ENCODE assay signal across 8 cellular contexts in the genomic region with DNA sequence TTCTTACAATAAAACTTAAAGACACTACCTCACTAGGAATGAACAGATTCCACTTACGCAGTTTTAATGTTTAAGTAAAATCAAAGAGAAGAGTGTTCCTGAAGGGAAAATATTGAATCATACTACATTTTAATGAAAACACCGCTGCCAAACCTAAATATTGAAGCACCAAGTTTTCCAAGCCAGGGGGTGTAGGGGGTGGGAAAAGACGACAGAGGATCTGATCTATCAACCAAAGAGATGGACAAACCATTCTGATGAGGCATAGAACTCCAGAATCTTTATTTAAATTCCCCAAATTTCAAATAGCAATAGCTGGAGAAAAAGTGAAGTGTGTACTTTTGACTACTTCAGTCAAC. TPM values are rescaled to one million over a fixed set of nuclear protein-coding genes. Genes with fewer than 3 reads are reported as not detected.
DNase-seq lines count a peak whose midpoint lies in the region; ATAC-seq and TF ChIP-seq lines count a peak whose summit lies in the region.

No MANE protein-coding gene starts in this region.

- H3K27me3 ChIP-seq in CD4-positive, alpha-beta memory T cell (ENCODE audit: insufficient read depth, low read length): no peaks in the 10 kb centered on the region
- no peaks in the 10 kb centered on the region for H3K27me3 ChIP-seq in PC-3 (ENCODE audit: low read length)

- peak overlapping the region; percentile 83 for H3K27ac ChIP-seq in CD4-positive, alpha-beta memory T cell (ENCODE audit: low read depth, low read length)
- peak overlapping the region; percentile 76 for H3K27ac ChIP-seq in PC-3 (ENCODE audit: low read length)

- H3K36me3 Mint-ChIP-seq in CD4-positive, alpha-beta memory T cell: peaks cover 8 to 35% of the 10 kb centered on the region in 2 donors
- H3K36me3 Mint-ChIP-seq in osteocyte (ENCODE audit: unreplicated experiment): peaks cover 3% of the 10 kb centered on the region

- CTCF ChIA-PET in CD4-positive, alpha-beta memory T cell (lab: Charles Lee; ENCODE audit: partially characterized antibody): interaction anchor here (0.7 to 18.5 kb wide), 3 partner anchors 22 to 39 kb away, joined by 3 to 333 read pairs (median 7); no protein-coding TSS in a partner anchor
- CTCF ChIA-PET in PC-3 (lab: Charles Lee): interaction anchor here (0.8 to 3.4 kb wide), 2 partner anchors 28 to 39 kb away, joined by 3 to 21 read pairs; no protein-coding TSS in a partner anchor

- no TSS peak for BruUV-seq in PC-3 (replicated peaks; lab: Mats Ljungman, UMichigan)

- H3K36me3 ChIP-seq in CD4-positive, alpha-beta memory T cell (ENCODE audit: insufficient read depth, low read length): no peaks in the 10 kb centered on the region
- H3K36me3 ChIP-seq in PC-3 (ENCODE audit: low read depth, low read length): no peaks in the 10 kb centered on the region

- no peak for DNase-seq in CD4-positive, alpha-beta memory T cell
- DNase-seq in PC-3: no peak
- no peak for DNase-seq in epithelial cell of esophagus (ENCODE audit: low read depth)
- no peak for DNase-seq in osteocyte (ENCODE audit: extremely low spot score, unreplicated experiment)

- no peaks in the 10 kb centered on the region for H3K9me3 ChIP-seq in CD4-positive, alpha-beta memory T cell (ENCODE audit: control insufficient read depth in 1 of 2, low read length in 2 of 2)
- H3K9me3 ChIP-seq in PC-3 (ENCODE audit: low read length): no peaks in the 10 kb centered on the region

- peaks cover 35 to 62% (median 50%) of the 10 kb centered on the region in 4 donors for H3K4me1 Mint-ChIP-seq in CD4-positive, alpha-beta memory T cell
- H3K4me1 Mint-ChIP-seq in osteocyte (ENCODE audit: unreplicated experiment): peaks cover 36% of the 10 kb centered on the region

- TF ChIP-seq CTCF in PC-3 (conservative IDR thresholded peaks at IDR 0.05; ENCODE audit: low read depth, low read length) (no peak), epithelial cell of esophagus (IDR thresholded peaks at IDR 0.05; ENCODE audit: insufficient read depth, low read depth, low read length, missing control alignments) (no peak), osteocyte (IDR thresholded peaks at IDR 0.05) (no peak)

- H3K9ac ChIP-seq in PC-3 (ENCODE audit: low read length): peak overlapping the region; percentile 81

- POLR2A ChIA-PET in CD4-positive, alpha-beta memory T cell (lab: Charles Lee; ENCODE audit: partially characterized antibody): interaction anchor here (0.7 to 5.2 kb wide), 18 partner anchors 9 to 508 kb away, joined by 3 to 189 read pairs (median 6); a partner anchor contains a TSS
- POLR2A ChIA-PET in PC-3 (lab: Charles Lee; ENCODE audit: unreplicated experiment): interaction anchor here (0.6 to 1.0 kb wide), 5 partner anchors 39 to 651 kb away, joined by 3 to 10 read pairs (median 3); no protein-coding TSS in a partner anchor

- H3K27ac Mint-ChIP-seq in CD4-positive, alpha-beta memory T cell: peak overlapping the region; percentile 92 to 99 (median 95)
- H3K27ac Mint-ChIP-seq in osteocyte (ENCODE audit: unreplicated experiment): peak overlapping the region; percentile 99

- peak overlapping the region; percentile 72 to 87 for H3K4me3 ChIP-seq in CD4-positive, alpha-beta memory T cell (ENCODE audit: low read length in 2 of 2)
- peak overlapping the region; percentile 86 for H3K4me3 ChIP-seq in PC-3 (ENCODE audit: low read length)
- H3K4me3 ChIP-seq in epithelial cell of esophagus (ENCODE audit: low read length): peak overlapping the region; percentile 72

- no peak for ATAC-seq in PC-3
- ATAC-seq in HG03342 (IDR thresholded peaks at IDR 0.05; ENCODE audit: unreplicated experiment): no peak
- ATAC-seq in HG03045 (IDR thresholded peaks at IDR 0.05; ENCODE audit: unreplicated experiment): no peak
- no peak for ATAC-seq in HG03196 (IDR thresholded peaks at IDR 0.05; ENCODE audit: unreplicated experiment)
- no peak for ATAC-seq in HG03175 (IDR thresholded peaks at IDR 0.05; ENCODE audit: unreplicated experiment)

- H3K9me2 ChIP-seq in PC-3 (replicated peaks; ENCODE audit: low read length): no peaks in the 10 kb centered on the region

- H3K79me2 ChIP-seq in PC-3 (ENCODE audit: low read length): peaks cover 53% of the 10 kb centered on the region

- no peaks in the 10 kb centered on the region for H3F3A ChIP-seq in PC-3 (ENCODE audit: low read length, unreplicated experiment)

- H2AFZ ChIP-seq in PC-3 (ENCODE audit: low read length): peak overlapping the region; percentile 48

- peaks cover 12% of the 10 kb centered on the region for H4K20me1 ChIP-seq in PC-3 (ENCODE audit: low read length)

- no peaks in the 10 kb centered on the region for H3K9me3 Mint-ChIP-seq in CD4-positive, alpha-beta memory T cell
- H3K9me3 Mint-ChIP-seq in osteocyte (ENCODE audit: unreplicated experiment): no peaks in the 10 kb centered on the region

- H3K4me2 ChIP-seq in PC-3 (ENCODE audit: low read length): peak overlapping the region; percentile 94

- peaks cover 58% of the 10 kb centered on the region for H3K4me1 ChIP-seq in CD4-positive, alpha-beta memory T cell (ENCODE audit: insufficient read depth, low read length)
- H3K4me1 ChIP-seq in PC-3 (ENCODE audit: insufficient read depth, low read length): peaks cover 24% of the 10 kb centered on the region

- H3K4me3 Mint-ChIP-seq in CD4-positive, alpha-beta memory T cell: peak overlapping the region; percentile 92 to 99 (median 96)
- peak overlapping the region; percentile 98 for H3K4me3 Mint-ChIP-seq in osteocyte (ENCODE audit: unreplicated experiment)

- intact Hi-C loops in CD4-positive, alpha-beta memory T cell (cut with micrococcal nuclease): loop anchor here (1.0 to 10.0 kb wide), 7 partner anchors 119 to 1216 kb away; a partner anchor contains a TSS
- intact Hi-C loops in PC-3 (cut with micrococcal nuclease): no loop called here

- H3K27me3 Mint-ChIP-seq in CD4-positive, alpha-beta memory T cell: no peaks in the 10 kb centered on the region
- no peaks in the 10 kb centered on the region for H3K27me3 Mint-ChIP-seq in osteocyte (ENCODE audit: unreplicated experiment)

RNA-seq across cellular contexts. Expression of a gene that starts 1.2 kb away (rescaled TPM):
- 100 to 1,000 TPM; 166 to 194 TPM for total RNA-seq in CD4-positive, alpha-beta memory T cell
- 1 to 10 TPM; 3.2 to 6.6 TPM for polyA plus RNA-seq in CD4-positive, alpha-beta memory T cell
- total RNA-seq in PC-3 (2014; rRNA removed): 16.3 and 16.4 TPM in 2 replicates
- total RNA-seq in osteocyte: 46.4 and 50.4 TPM in 2 replicates

RNA-seq across cellular contexts. Expression of a gene that starts 49.7 kb away (rescaled TPM):
- total RNA-seq in CD4-positive, alpha-beta memory T cell: under 1 TPM; 0.09 to 0.19 TPM
- not detected for polyA plus RNA-seq in CD4-positive, alpha-beta memory T cell
- total RNA-seq in PC-3 (2014; rRNA removed) (33.2 and 37.6 TPM in 2 replicates), osteocyte (1.1 and 1.6 TPM in 2 replicates)

Comparison
In these comparisons a context has a peak if more than half of its experiments do, and no peak if none do; other contexts are left out.
1. RNA of a gene that starts 49.7 kb away (total RNA-seq): 33.2 to 37.6 TPM in PC-3; 1.1 to 1.6 TPM in osteocyte and 0.09 to 0.19 TPM in CD4-positive, alpha-beta memory T cell; every median in the first group is over 10 times any median in the second.
2. Peak in every context shown above with its lines, with median percentiles within 50 percentile points of each other: H3K4me3 ChIP-seq.